In the genomic region with DNA sequence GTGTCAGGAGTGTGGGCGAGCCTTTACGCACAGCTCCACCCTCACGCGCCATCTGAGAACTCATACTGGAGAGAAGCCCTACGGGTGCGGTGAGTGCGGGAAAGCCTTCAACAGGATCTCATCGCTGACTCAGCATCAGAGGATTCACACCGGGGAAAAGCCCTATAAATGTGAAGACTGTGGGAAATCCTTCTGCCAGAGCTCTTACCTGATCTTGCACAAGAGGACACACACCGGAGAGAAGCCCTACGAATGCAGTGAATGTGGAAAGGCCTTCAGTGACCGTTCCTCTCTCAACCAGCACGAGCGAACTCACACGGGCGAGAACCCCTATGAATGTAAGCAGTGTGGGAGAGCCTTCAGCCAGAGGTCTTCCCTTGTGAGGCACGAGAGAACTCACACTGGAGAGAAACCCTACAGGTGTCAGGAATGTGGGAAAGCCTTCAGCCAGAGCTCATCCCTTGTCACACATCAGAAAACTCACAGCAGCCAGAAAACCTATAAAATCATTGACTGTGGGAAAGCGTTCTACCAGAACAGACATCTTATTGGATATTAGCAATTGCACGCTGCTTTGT, we compare ENCODE assay signal across 21 cellular contexts. TPM values are rescaled to one million over a fixed set of nuclear protein-coding genes. Genes with fewer than 3 reads are reported as not detected.
A peak's percentile ranks its signal among the peaks of the same experiment; 100 is the strongest.
DNase-seq lines count a peak whose midpoint lies in the region; ATAC-seq, FAIRE-seq and TF ChIP-seq lines count a peak whose summit lies in the region.
"Had no signal": no experiment of that assay in that cellular context is flagged by ENCODE, and none has a peak within 500 bp of the region (broad histone marks: within the 10 kb centered on the region; RNA-seq: fewer than 3 reads in every experiment).

No MANE protein-coding gene starts in this region.

- peaks cover 37% of the 10 kb centered on the region for H3K9me3 ChIP-seq in HepG2 (ENCODE audit: low read length)
- peaks cover 0 to 40% (median 23%) of the 10 kb centered on the region in 4 donors for H3K9me3 ChIP-seq in right lobe of liver

- CTCF ChIA-PET in HepG2 (lab: Yijun Ruan, JAX; ENCODE audit: low intra/inter-chr PET ratio, low total read pairs): no interaction called here

- H2BK15ac ChIP-seq in mesendoderm (replicated peaks; ENCODE audit: low read depth): no peak overlapping the region

- peaks cover 41% of the 10 kb centered on the region for H3K36me3 Mint-ChIP-seq in activated T-helper 2 cell treated with anti-CD3 and anti-CD28 coated beads, Interferon-gamma antibody, Interleukin-2, Interleukin-4, amounts not matched to agents 10 μg/mL and 5 μg/mL and 100 μg/mL, durations not matched to agents 14 hours and 24 hours and 36 hours (ENCODE audit: low read depth)

- H2BK120ac ChIP-seq in mesendoderm (ENCODE audit: low read depth, low read length): no peak overlapping the region

- H2AFZ ChIP-seq in HepG2 (ENCODE audit: low read length): no peak overlapping the region

- no peak overlapping the region for H3K56ac ChIP-seq in mesendoderm (ENCODE audit: low read length)

- H2BK5ac ChIP-seq in mesendoderm (ENCODE audit: low read length): no peak overlapping the region

- H3K18ac ChIP-seq in mesendoderm (ENCODE audit: low read length): no peak overlapping the region

- intact Hi-C loops in HepG2 (cut with micrococcal nuclease; ENCODE audit: unreplicated experiment): no loop called here
- intact Hi-C loops in right lobe of liver (cut with DNase I): no loop called here
- intact Hi-C loops in activated T-helper 2 cell treated with anti-CD3 and anti-CD28 coated beads, Interferon-gamma antibody, Interleukin-2, Interleukin-4, amounts not matched to agents 10 μg/mL and 5 μg/mL and 100 μg/mL, durations not matched to agents 14 hours and 24 hours and 36 hours (cut with micrococcal nuclease): no loop called here

- H3K79me2 ChIP-seq in HepG2 (ENCODE audit: insufficient read depth, low read length) (no peaks in the 10 kb centered on the region), mesendoderm (ENCODE audit: control insufficient read depth, insufficient read depth, low read length) (no peaks in the 10 kb centered on the region)

- H4K5ac ChIP-seq in mesendoderm (ENCODE audit: low read length): no peak overlapping the region

- H4K20me1 ChIP-seq in HepG2 (ENCODE audit: insufficient read depth, low read length): no peaks in the 10 kb centered on the region

- TF ChIP-seq EP300 in HepG2 (IDR thresholded peaks at IDR 0.05; ENCODE audit: low read depth in 2 of 2, low read length in 2 of 2) (no peak), HepG2 (CRISPR knock-in tag; IDR thresholded peaks at IDR 0.05; ENCODE audit: borderline replicate concordance) (no peak)

- no peak overlapping the region for H3K27ac Mint-ChIP-seq in activated T-helper 2 cell treated with anti-CD3 and anti-CD28 coated beads, Interferon-gamma antibody, Interleukin-2, Interleukin-4, amounts not matched to agents 10 μg/mL and 5 μg/mL and 100 μg/mL, durations not matched to agents 14 hours and 24 hours and 36 hours
- H3K27ac Mint-ChIP-seq: HFFc6 had no signal

- H3K27ac ChIP-seq in HepG2 (ENCODE audit: extremely low read length, insufficient read depth, low read length): no peak overlapping the region
- H3K27ac ChIP-seq in right lobe of liver: no peak overlapping the region
- H3K27ac ChIP-seq in mesendoderm (ENCODE audit: low read depth, low read length): no peak overlapping the region
- H3K27ac ChIP-seq: 22Rv1 had no signal

- in situ Hi-C loops in HepG2 (cut with HindIII; ENCODE audit: extremely low pct_ligation_motif_present, low pct_unique_long_range_greater_than_20kb): no loop called here

- no peaks in the 10 kb centered on the region for H3K4me1 Mint-ChIP-seq in activated T-helper 2 cell treated with anti-CD3 and anti-CD28 coated beads, Interferon-gamma antibody, Interleukin-2, Interleukin-4, amounts not matched to agents 10 μg/mL and 5 μg/mL and 100 μg/mL, durations not matched to agents 14 hours and 24 hours and 36 hours (ENCODE audit: low read depth)

- H3K4me1 ChIP-seq in HepG2 (ENCODE audit: insufficient read depth, low read length) (peaks cover 30% of the 10 kb centered on the region), right lobe of liver (no peaks in the 10 kb centered on the region), mesendoderm (ENCODE audit: control insufficient read depth, low read depth, low read length) (no peaks in the 10 kb centered on the region)

- TF ChIP-seq RAD21 in HepG2 (CRISPR knock-in tag; IDR thresholded peaks at IDR 0.05): no peak

- TF ChIP-seq POLR2A in HepG2 (IDR thresholded peaks at IDR 0.05; ENCODE audit: insufficient read depth in 1 of 2, low read depth in 2 of 2, low read length in 2 of 2): no peak
- TF ChIP-seq POLR2A in right lobe of liver (IDR thresholded peaks at IDR 0.05): no peak

- TF ChIP-seq CTCF in HepG2 (CRISPR knock-in tag; IDR thresholded peaks at IDR 0.05): no peak
- TF ChIP-seq CTCF in right lobe of liver (IDR thresholded peaks at IDR 0.05): no peak
- no peak for TF ChIP-seq CTCF in bronchial epithelial cell (IDR thresholded peaks at IDR 0.05; ENCODE audit: insufficient read depth, low read length, severe bottlenecking)
- no peak for TF ChIP-seq CTCF in GM10266 (IDR thresholded peaks at IDR 0.05; ENCODE audit: control insufficient read depth, insufficient read depth, low read depth, missing control alignments)

- H3K27me3 ChIP-seq in HepG2 (ENCODE audit: control insufficient read depth in 1 of 2, insufficient read depth in 2 of 2, low read length in 2 of 2) (no peaks in the 10 kb centered on the region), right lobe of liver (no peaks in the 10 kb centered on the region), bronchial epithelial cell (ENCODE audit: control insufficient read depth, insufficient read depth, low read length) (no peaks in the 10 kb centered on the region), mesendoderm (ENCODE audit: insufficient read depth, low read length, poor library complexity) (no peaks in the 10 kb centered on the region)

- ATAC-seq in HepG2 (no peak), right lobe of liver (no peak)

- H3K27me3 Mint-ChIP-seq in activated T-helper 2 cell treated with anti-CD3 and anti-CD28 coated beads, Interferon-gamma antibody, Interleukin-2, Interleukin-4, amounts not matched to agents 10 μg/mL and 5 μg/mL and 100 μg/mL, durations not matched to agents 14 hours and 24 hours and 36 hours (ENCODE audit: low read depth): no peaks in the 10 kb centered on the region

- no peak for FAIRE-seq in HepG2 (lab: Jason Lieb, UNC)
- peak; percentile 88 for FAIRE-seq in bronchial epithelial cell (lab: Jason Lieb, UNC)

- no peak overlapping the region for H3K23ac ChIP-seq in mesendoderm (ENCODE audit: low read length)

- H4K8ac ChIP-seq in mesendoderm (ENCODE audit: low read depth, low read length): no peak overlapping the region

- no peak overlapping the region for H3K9ac ChIP-seq in HepG2 (ENCODE audit: insufficient read depth, low read depth, low read length)
- H3K9ac ChIP-seq in mesendoderm (ENCODE audit: low read length): no peak overlapping the region

- no peak overlapping the region for H3K4me3 Mint-ChIP-seq in activated T-helper 2 cell treated with anti-CD3 and anti-CD28 coated beads, Interferon-gamma antibody, Interleukin-2, Interleukin-4, amounts not matched to agents 10 μg/mL and 5 μg/mL and 100 μg/mL, durations not matched to agents 14 hours and 24 hours and 36 hours (ENCODE audit: low read depth)
- H3K4me3 Mint-ChIP-seq: HFFc6 had no signal

- DNase-seq in HepG2 (ENCODE audit: low spot score): no peak
- DNase-seq in right lobe of liver: no peak
- no peak for DNase-seq in bronchial epithelial cell (ENCODE audit: low read depth)
- DNase-seq in mesendoderm: peak; percentile 29
- no peak for DNase-seq in NCI-H2107 treated with DMSO at 0.1 percent for 48 hours (lab: John Stamatoyannopoulos, UW; ENCODE audit: unreplicated experiment)
- no peak for DNase-seq in GM10266 (ENCODE audit: extremely low spot score)
- DNase-seq in SKM-1 (lab: John Stamatoyannopoulos, UW; ENCODE audit: unreplicated experiment): no peak
- DNase-seq in activated T-helper 2 cell treated with anti-CD3 and anti-CD28 coated beads, Interferon-gamma antibody, Interleukin-2, Interleukin-4, amounts not matched to agents 10 μg/mL and 5 μg/mL and 100 μg/mL, durations not matched to agents 14 hours and 24 hours and 36 hours (ENCODE audit: low spot score): no peak
- DNase-seq: C1 segment of cervical spinal cord, DMS 273 treated with DMSO at 0.1 percent for 48 hours, GF-D8, GOT3, HFFc6, Kasumi-1, NCI-H1105 treated with DMSO at 0.1 percent for 48 hours, NCI-H1694 treated with DMSO at 0.1 percent for 48 hours, NCI-H345, NCI-H69, OCI-M1, SIG-M5 had no signal

- peaks cover 59% of the 10 kb centered on the region for H3K9me3 Mint-ChIP-seq in activated T-helper 2 cell treated with anti-CD3 and anti-CD28 coated beads, Interferon-gamma antibody, Interleukin-2, Interleukin-4, amounts not matched to agents 10 μg/mL and 5 μg/mL and 100 μg/mL, durations not matched to agents 14 hours and 24 hours and 36 hours

- H3K4me2 ChIP-seq in HepG2 (ENCODE audit: low read depth, low read length) (no peak overlapping the region), mesendoderm (ENCODE audit: low read length) (no peak overlapping the region)

- 98% methylated on average over 19 of the region's 19 CpGs for WGBS in HepG2 (ENCODE audit: low lambda C conversion rate)
- 94% methylated on average over 7 of the region's 19 CpGs for WGBS in right lobe of liver (ENCODE audit: insufficient coverage, low coverage, low lambda C conversion rate, missing lambda C conversion rate)
- WGBS in mesendoderm (ENCODE audit: extremely low coverage, insufficient coverage, low lambda C conversion rate): no CpG with 5 or more reads among the region's 19 CpGs

- no peaks in the 10 kb centered on the region for H3K79me1 ChIP-seq in mesendoderm (ENCODE audit: low read length)

- BruUV-seq in HepG2 (replicated peaks; lab: Mats Ljungman, UMichigan): no TSS peak

- H3K4me3 ChIP-seq in HepG2 (replicated peaks in 1 of 3; ENCODE audit: insufficient read depth in 1 of 3, low read depth in 2 of 3, low read length in 3 of 3): no peak overlapping the region
- no peak overlapping the region for H3K4me3 ChIP-seq in right lobe of liver
- no peak overlapping the region for H3K4me3 ChIP-seq in bronchial epithelial cell (ENCODE audit: low read depth, low read length)
- H3K4me3 ChIP-seq in mesendoderm (ENCODE audit: low read length): no peak overlapping the region

- no peak overlapping the region for H2AK5ac ChIP-seq in mesendoderm (ENCODE audit: low read length)

- no peak overlapping the region for H3K4ac ChIP-seq in mesendoderm (ENCODE audit: low read depth, low read length)

- H3K36me3 ChIP-seq in HepG2 (replicated peaks in 1 of 2; ENCODE audit: control insufficient read depth in 1 of 2, insufficient read depth in 2 of 2, low read length in 2 of 2) (peaks cover 4 to 13% of the 10 kb centered on the region in 2 experiments; a peak in 2 of 5 replicates), right lobe of liver (peaks cover 0 to 26% (median 6%) of the 10 kb centered on the region in 4 donors), bronchial epithelial cell (ENCODE audit: control insufficient read depth, insufficient read depth, low read length) (no peaks in the 10 kb centered on the region), mesendoderm (ENCODE audit: control insufficient read depth, insufficient read depth, low read length) (peaks cover 1% of the 10 kb centered on the region)

- POLR2A ChIA-PET in HepG2 (lab: Yijun Ruan, JAX): no interaction called here

RNA-seq across cellular contexts. Expression of gene ZNF555, which starts 6.9 kb away (rescaled TPM):
- total RNA-seq in HepG2 (2016; rRNA removed; fragmentation: Illumina TruSeq; extraction: Trizol) (8.0 and 12.4 TPM in 2 replicates), right lobe of liver (1 to 10 TPM in 5 of 6 experiments, under 1 TPM in 1; 0.87 to 2.6 (median 2.1) TPM), bronchial epithelial cell (4.6 and 4.7 TPM in 2 replicates)
- total RNA-seq in HepG2 (2016; cell fraction: cytosol; rRNA removed; fragmentation: Illumina TruSeq; extraction: Trizol; ENCODE audit: low read depth): 1.8 and 2.9 TPM in 2 replicates
- total RNA-seq in HepG2 (2016; cell fraction: insoluble cytoplasmic fraction; rRNA removed; fragmentation: Illumina TruSeq; extraction: Trizol): 6.5 and 12.2 TPM in 2 replicates
- total RNA-seq in HepG2 (2016; cell fraction: membrane; rRNA removed; fragmentation: Illumina TruSeq; extraction: Trizol): 4.5 and 6.1 TPM in 2 replicates
- total RNA-seq in HepG2 (2016; cell fraction: nucleus; rRNA removed; fragmentation: Illumina TruSeq; extraction: Trizol): 4.7 and 5.1 TPM in 2 replicates
- 5.0 and 5.3 TPM in 2 replicates for polyA plus RNA-seq in HepG2 (2011; rRNA removed)
- 2.4 and 3.9 TPM in 2 replicates for polyA plus RNA-seq in HepG2 (2011; cell fraction: cytosol; rRNA removed)
- polyA plus RNA-seq in HepG2 (2011; cell fraction: nucleus; rRNA removed): 2.1 and 4.1 TPM in 2 replicates
- 5.6 and 6.0 TPM in 2 replicates for polyA plus RNA-seq in HepG2 (2012)
- 0.28 and 0.34 TPM in 2 replicates for polyA plus RNA-seq in HepG2 (2016; cell fraction: cytosol; fragmentation: Illumina TruSeq; extraction: Trizol; ENCODE audit: low read depth)
- 5.3 and 5.9 TPM in 2 replicates for polyA plus RNA-seq in HepG2 (2016; cell fraction: insoluble cytoplasmic fraction; fragmentation: Illumina TruSeq; extraction: Trizol; ENCODE audit: low read depth)
- polyA plus RNA-seq in HepG2 (2016; cell fraction: membrane; fragmentation: Illumina TruSeq; extraction: Trizol; ENCODE audit: low read depth): 0.68 and 1.1 TPM in 2 replicates
- 4.9 and 5.6 TPM in 2 replicates for polyA plus RNA-seq in HepG2 (2016; cell fraction: nucleus; fragmentation: Illumina TruSeq; extraction: Trizol; ENCODE audit: insufficient read depth, low read depth)
- 1.3 and 4.9 TPM in 2 replicates for polyA minus RNA-seq in HepG2 (2011; rRNA and poly(A)+ RNA removed; ENCODE audit: low replicate concordance)
- 6.2 and 10.6 TPM in 2 replicates for polyA minus RNA-seq in HepG2 (2011; cell fraction: cytosol; rRNA and poly(A)+ RNA removed)
- polyA minus RNA-seq in HepG2 (2011; cell fraction: nucleus; rRNA and poly(A)+ RNA removed): 7.2 and 13.2 TPM in 2 replicates
- 1.1 TPM for polyA plus RNA-seq in mesendoderm (2013, experiment 1 of 2)
- polyA plus RNA-seq in mesendoderm (2013, experiment 2 of 2): 1.1 TPM
- 0.66 and 1.3 TPM in 2 replicates for total RNA-seq in activated T-helper 2 cell treated with anti-CD3 and anti-CD28 coated beads, Interferon-gamma antibody, Interleukin-2, Interleukin-4, amounts not matched to agents 10 μg/mL and 5 μg/mL and 100 μg/mL, durations not matched to agents 14 hours and 24 hours and 36 hours

RNA-seq across cellular contexts. Expression of gene ZNF554, which starts 14.7 kb away (rescaled TPM):
- total RNA-seq in HepG2 (2016; rRNA removed; fragmentation: Illumina TruSeq; extraction: Trizol) (2.7 and 3.0 TPM in 2 replicates), right lobe of liver (1 to 10 TPM; 1.4 to 2.5 (median 1.9) TPM), bronchial epithelial cell (3.2 and 3.9 TPM in 2 replicates)
- 0.88 and 1.3 TPM in 2 replicates for total RNA-seq in HepG2 (2016; cell fraction: cytosol; rRNA removed; fragmentation: Illumina TruSeq; extraction: Trizol; ENCODE audit: low read depth)
- total RNA-seq in HepG2 (2016; cell fraction: insoluble cytoplasmic fraction; rRNA removed; fragmentation: Illumina TruSeq; extraction: Trizol): 2.8 and 2.9 TPM in 2 replicates
- total RNA-seq in HepG2 (2016; cell fraction: membrane; rRNA removed; fragmentation: Illumina TruSeq; extraction: Trizol): 2.2 and 2.7 TPM in 2 replicates
- total RNA-seq in HepG2 (2016; cell fraction: nucleus; rRNA removed; fragmentation: Illumina TruSeq; extraction: Trizol): 2.4 and 2.6 TPM in 2 replicates
- 2.2 and 2.4 TPM in 2 replicates for polyA plus RNA-seq in HepG2 (2011; rRNA removed)
- polyA plus RNA-seq in HepG2 (2011; cell fraction: cytosol; rRNA removed): 1.0 and 1.8 TPM in 2 replicates
- 2.7 and 4.3 TPM in 2 replicates for polyA plus RNA-seq in HepG2 (2011; cell fraction: nucleus; rRNA removed)
- 2.4 and 2.5 TPM in 2 replicates for polyA plus RNA-seq in HepG2 (2012)
- 0.44 and 0.53 TPM in 2 replicates for polyA plus RNA-seq in HepG2 (2016; cell fraction: cytosol; fragmentation: Illumina TruSeq; extraction: Trizol; ENCODE audit: low read depth)
- polyA plus RNA-seq in HepG2 (2016; cell fraction: insoluble cytoplasmic fraction; fragmentation: Illumina TruSeq; extraction: Trizol; ENCODE audit: low read depth): 1.6 and 1.8 TPM in 2 replicates
- 1.1 and 1.3 TPM in 2 replicates for polyA plus RNA-seq in HepG2 (2016; cell fraction: membrane; fragmentation: Illumina TruSeq; extraction: Trizol; ENCODE audit: low read depth)
- polyA plus RNA-seq in HepG2 (2016; cell fraction: nucleus; fragmentation: Illumina TruSeq; extraction: Trizol; ENCODE audit: insufficient read depth, low read depth): 4.4 and 5.6 TPM in 2 replicates
- polyA minus RNA-seq in HepG2 (2011; rRNA and poly(A)+ RNA removed; ENCODE audit: low replicate concordance): 1.1 and 2.6 TPM in 2 replicates
- polyA minus RNA-seq in HepG2 (2011; cell fraction: cytosol; rRNA and poly(A)+ RNA removed): 1.5 and 1.6 TPM in 2 replicates
- polyA minus RNA-seq in HepG2 (2011; cell fraction: nucleus; rRNA and poly(A)+ RNA removed): 1.8 and 2.6 TPM in 2 replicates
- 2.2 TPM for polyA plus RNA-seq in mesendoderm (2013, experiment 1 of 2)
- 2.2 TPM for polyA plus RNA-seq in mesendoderm (2013, experiment 2 of 2)
- 2.3 and 2.4 TPM in 2 replicates for total RNA-seq in activated T-helper 2 cell treated with anti-CD3 and anti-CD28 coated beads, Interferon-gamma antibody, Interleukin-2, Interleukin-4, amounts not matched to agents 10 μg/mL and 5 μg/mL and 100 μg/mL, durations not matched to agents 14 hours and 24 hours and 36 hours

RNA-seq across cellular contexts. Expression of gene ZNF556, which starts 32.8 kb away (rescaled TPM):
- total RNA-seq in HepG2 (2016; rRNA removed; fragmentation: Illumina TruSeq; extraction: Trizol) (28.6 and 41.2 TPM in 2 replicates), right lobe of liver (not detected), bronchial epithelial cell (2.0 and 2.4 TPM in 2 replicates)
- 1.8 and 2.7 TPM in 2 replicates for total RNA-seq in HepG2 (2016; cell fraction: cytosol; rRNA removed; fragmentation: Illumina TruSeq; extraction: Trizol; ENCODE audit: low read depth)
- total RNA-seq in HepG2 (2016; cell fraction: insoluble cytoplasmic fraction; rRNA removed; fragmentation: Illumina TruSeq; extraction: Trizol): 27.1 and 45.6 TPM in 2 replicates
- 7.1 and 7.5 TPM in 2 replicates for total RNA-seq in HepG2 (2016; cell fraction: membrane; rRNA removed; fragmentation: Illumina TruSeq; extraction: Trizol)
- total RNA-seq in HepG2 (2016; cell fraction: nucleus; rRNA removed; fragmentation: Illumina TruSeq; extraction: Trizol): 11.2 and 14.3 TPM in 2 replicates
- polyA plus RNA-seq in HepG2 (2011; rRNA removed): 4.2 and 5.5 TPM in 2 replicates
- polyA plus RNA-seq in HepG2 (2011; cell fraction: cytosol; rRNA removed): 3.2 and 3.9 TPM in 2 replicates
- 2.7 and 3.8 TPM in 2 replicates for polyA plus RNA-seq in HepG2 (2011; cell fraction: nucleus; rRNA removed)
- polyA plus RNA-seq in HepG2 (2012): 9.5 and 11.2 TPM in 2 replicates
- 1.3 and 1.5 TPM in 2 replicates for polyA plus RNA-seq in HepG2 (2016; cell fraction: cytosol; fragmentation: Illumina TruSeq; extraction: Trizol; ENCODE audit: low read depth)
- 21.4 and 21.8 TPM in 2 replicates for polyA plus RNA-seq in HepG2 (2016; cell fraction: insoluble cytoplasmic fraction; fragmentation: Illumina TruSeq; extraction: Trizol; ENCODE audit: low read depth)
- 2.7 and 2.9 TPM in 2 replicates for polyA plus RNA-seq in HepG2 (2016; cell fraction: membrane; fragmentation: Illumina TruSeq; extraction: Trizol; ENCODE audit: low read depth)
- 12.1 and 15.4 TPM in 2 replicates for polyA plus RNA-seq in HepG2 (2016; cell fraction: nucleus; fragmentation: Illumina TruSeq; extraction: Trizol; ENCODE audit: insufficient read depth, low read depth)
- polyA minus RNA-seq in HepG2 (2011; rRNA and poly(A)+ RNA removed; ENCODE audit: low replicate concordance): 2.5 and 7.0 TPM in 2 replicates
- polyA minus RNA-seq in HepG2 (2011; cell fraction: cytosol; rRNA and poly(A)+ RNA removed): 13.7 and 18.1 TPM in 2 replicates
- polyA minus RNA-seq in HepG2 (2011; cell fraction: nucleus; rRNA and poly(A)+ RNA removed): 10.7 and 11.7 TPM in 2 replicates
- not detected for polyA plus RNA-seq in mesendoderm (2013, experiment 1 of 2)
- not detected for polyA plus RNA-seq in mesendoderm (2013, experiment 2 of 2)
- not detected in 2 replicates for total RNA-seq in activated T-helper 2 cell treated with anti-CD3 and anti-CD28 coated beads, Interferon-gamma antibody, Interleukin-2, Interleukin-4, amounts not matched to agents 10 μg/mL and 5 μg/mL and 100 μg/mL, durations not matched to agents 14 hours and 24 hours and 36 hours
- total RNA-seq: HFFc6 had no signal

RNA-seq across cellular contexts. Expression of gene THOP1, which starts 49.1 kb away (rescaled TPM):
- total RNA-seq in HepG2 (2016; rRNA removed; fragmentation: Illumina TruSeq; extraction: Trizol): 98.1 and 116 TPM in 2 replicates
- total RNA-seq in HepG2 (2016; cell fraction: cytosol; rRNA removed; fragmentation: Illumina TruSeq; extraction: Trizol; ENCODE audit: low read depth): 12.3 and 13.1 TPM in 2 replicates
- total RNA-seq in HepG2 (2016; cell fraction: insoluble cytoplasmic fraction; rRNA removed; fragmentation: Illumina TruSeq; extraction: Trizol): 83.9 and 120 TPM in 2 replicates
- 35.7 and 37.5 TPM in 2 replicates for total RNA-seq in HepG2 (2016; cell fraction: membrane; rRNA removed; fragmentation: Illumina TruSeq; extraction: Trizol)
- total RNA-seq in HepG2 (2016; cell fraction: nucleus; rRNA removed; fragmentation: Illumina TruSeq; extraction: Trizol): 71.2 and 83.7 TPM in 2 replicates
- 74.4 and 81.4 TPM in 2 replicates for polyA plus RNA-seq in HepG2 (2011; rRNA removed)
- 50.2 and 88.6 TPM in 2 replicates for polyA plus RNA-seq in HepG2 (2011; cell fraction: cytosol; rRNA removed)
- polyA plus RNA-seq in HepG2 (2011; cell fraction: nucleus; rRNA removed): 183 and 242 TPM in 2 replicates
- 41.9 and 45.1 TPM in 2 replicates for polyA plus RNA-seq in HepG2 (2012)
- polyA plus RNA-seq in HepG2 (2016; cell fraction: cytosol; fragmentation: Illumina TruSeq; extraction: Trizol; ENCODE audit: low read depth): 9.6 TPM in 2 replicates
- 69.9 and 92.7 TPM in 2 replicates for polyA plus RNA-seq in HepG2 (2016; cell fraction: insoluble cytoplasmic fraction; fragmentation: Illumina TruSeq; extraction: Trizol; ENCODE audit: low read depth)
- polyA plus RNA-seq in HepG2 (2016; cell fraction: membrane; fragmentation: Illumina TruSeq; extraction: Trizol; ENCODE audit: low read depth): 20.1 and 20.4 TPM in 2 replicates
- 159 and 175 TPM in 2 replicates for polyA plus RNA-seq in HepG2 (2016; cell fraction: nucleus; fragmentation: Illumina TruSeq; extraction: Trizol; ENCODE audit: insufficient read depth, low read depth)
- polyA minus RNA-seq in HepG2 (2011; rRNA and poly(A)+ RNA removed; ENCODE audit: low replicate concordance): 118 and 211 TPM in 2 replicates
- 39.9 and 51.4 TPM in 2 replicates for polyA minus RNA-seq in HepG2 (2011; cell fraction: cytosol; rRNA and poly(A)+ RNA removed)
- 26.3 and 32.6 TPM in 2 replicates for polyA minus RNA-seq in HepG2 (2011; cell fraction: nucleus; rRNA and poly(A)+ RNA removed)
- total RNA-seq in right lobe of liver: 10 to 100 TPM; 25.5 to 61.8 (median 33.0) TPM
- 55.6 and 86.4 TPM in 2 replicates for total RNA-seq in bronchial epithelial cell
- 82.0 TPM for polyA plus RNA-seq in mesendoderm (2013, experiment 1 of 2)
- 80.2 TPM for polyA plus RNA-seq in mesendoderm (2013, experiment 2 of 2)
- total RNA-seq in activated T-helper 2 cell treated with anti-CD3 and anti-CD28 coated beads, Interferon-gamma antibody, Interleukin-2, Interleukin-4, amounts not matched to agents 10 μg/mL and 5 μg/mL and 100 μg/mL, durations not matched to agents 14 hours and 24 hours and 36 hours: 178 TPM in 2 replicates

RNA-seq across cellular contexts. Expression of gene SGTA, which starts 51.3 kb away (rescaled TPM):
- total RNA-seq in HepG2 (2016; rRNA removed; fragmentation: Illumina TruSeq; extraction: Trizol) (47.4 and 47.5 TPM in 2 replicates), right lobe of liver (10 to 100 TPM; 21.5 to 41.7 (median 23.7) TPM), bronchial epithelial cell (19.7 and 26.5 TPM in 2 replicates)
- total RNA-seq in HepG2 (2016; cell fraction: cytosol; rRNA removed; fragmentation: Illumina TruSeq; extraction: Trizol; ENCODE audit: low read depth): 15.4 and 15.7 TPM in 2 replicates
- total RNA-seq in HepG2 (2016; cell fraction: insoluble cytoplasmic fraction; rRNA removed; fragmentation: Illumina TruSeq; extraction: Trizol): 38.4 and 51.3 TPM in 2 replicates
- total RNA-seq in HepG2 (2016; cell fraction: membrane; rRNA removed; fragmentation: Illumina TruSeq; extraction: Trizol): 36.5 and 39.1 TPM in 2 replicates
- total RNA-seq in HepG2 (2016; cell fraction: nucleus; rRNA removed; fragmentation: Illumina TruSeq; extraction: Trizol): 22.7 and 29.7 TPM in 2 replicates
- 43.0 and 43.9 TPM in 2 replicates for polyA plus RNA-seq in HepG2 (2011; rRNA removed)
- 36.5 and 53.7 TPM in 2 replicates for polyA plus RNA-seq in HepG2 (2011; cell fraction: cytosol; rRNA removed)
- polyA plus RNA-seq in HepG2 (2011; cell fraction: nucleus; rRNA removed): 91.7 and 100.0 TPM in 2 replicates
- polyA plus RNA-seq in HepG2 (2012): 31.5 and 46.4 TPM in 2 replicates
- 19.4 and 21.9 TPM in 2 replicates for polyA plus RNA-seq in HepG2 (2016; cell fraction: cytosol; fragmentation: Illumina TruSeq; extraction: Trizol; ENCODE audit: low read depth)
- 59.1 and 69.1 TPM in 2 replicates for polyA plus RNA-seq in HepG2 (2016; cell fraction: insoluble cytoplasmic fraction; fragmentation: Illumina TruSeq; extraction: Trizol; ENCODE audit: low read depth)
- polyA plus RNA-seq in HepG2 (2016; cell fraction: membrane; fragmentation: Illumina TruSeq; extraction: Trizol; ENCODE audit: low read depth): 43.4 and 44.2 TPM in 2 replicates
- 75.8 and 78.8 TPM in 2 replicates for polyA plus RNA-seq in HepG2 (2016; cell fraction: nucleus; fragmentation: Illumina TruSeq; extraction: Trizol; ENCODE audit: insufficient read depth, low read depth)
- polyA minus RNA-seq in HepG2 (2011; rRNA and poly(A)+ RNA removed; ENCODE audit: low replicate concordance): 33.4 and 37.8 TPM in 2 replicates
- polyA minus RNA-seq in HepG2 (2011; cell fraction: cytosol; rRNA and poly(A)+ RNA removed): 21.6 and 25.4 TPM in 2 replicates
- 12.1 and 13.1 TPM in 2 replicates for polyA minus RNA-seq in HepG2 (2011; cell fraction: nucleus; rRNA and poly(A)+ RNA removed)
- 86.5 TPM for polyA plus RNA-seq in mesendoderm (2013, experiment 1 of 2)
- polyA plus RNA-seq in mesendoderm (2013, experiment 2 of 2): 85.9 TPM
- 64.3 and 67.3 TPM in 2 replicates for total RNA-seq in activated T-helper 2 cell treated with anti-CD3 and anti-CD28 coated beads, Interferon-gamma antibody, Interleukin-2, Interleukin-4, amounts not matched to agents 10 μg/mL and 5 μg/mL and 100 μg/mL, durations not matched to agents 14 hours and 24 hours and 36 hours
